In genomic region chr11:126480410-126481302, GRCh38 we compare ENCODE assay signal across 1 cellular context.
A peak's percentile ranks its signal among the peaks of the same experiment; 100 is the strongest.
TF ChIP-seq lines count a peak whose summit lies in the region.

No MANE protein-coding gene starts in this region.

TF ChIP-seq in K562, 482 proteins besides CTCF, POLR2A, EP300 and RAD21 (continued from another document and continues in another):
- TF ChIP-seq PKNOX1 (IDR thresholded peaks at IDR 0.05) = no peak
- no peak for TF ChIP-seq MED1 (CRISPR knock-in tag; IDR thresholded peaks at IDR 0.05; ENCODE audit: borderline replicate concordance)
- no peak for TF ChIP-seq ZNF668 (CRISPR knock-in tag; IDR thresholded peaks at IDR 0.05)
- no peak for TF ChIP-seq ZNF224 (CRISPR knock-in tag; IDR thresholded peaks at IDR 0.05)
- no peak for TF ChIP-seq JUNB (CRISPR knock-in tag; conservative IDR thresholded peaks at IDR 0.05)
- no peak for TF ChIP-seq ZFP91 (CRISPR knock-in tag; IDR thresholded peaks at IDR 0.05)
- TF ChIP-seq CEBPZ (IDR thresholded peaks at IDR 0.05; ENCODE audit: borderline replicate concordance, low read depth, low read length) = no peak
- TF ChIP-seq ZNF584 (CRISPR knock-in tag; IDR thresholded peaks at IDR 0.05; ENCODE audit: low read depth) = no peak
- TF ChIP-seq NCOA4 (IDR thresholded peaks at IDR 0.05; ENCODE audit: partially characterized antibody) = no peak
- no peak for TF ChIP-seq ATF2 (CRISPR knock-in tag; IDR thresholded peaks at IDR 0.05)
- TF ChIP-seq RBM17 (IDR thresholded peaks at IDR 0.05; ENCODE audit: borderline replicate concordance, low read depth, low read length) = no peak
- TF ChIP-seq KDM2B (CRISPR knock-in tag; IDR thresholded peaks at IDR 0.05) = no peak
- TF ChIP-seq ZBTB11 (CRISPR knock-in tag; IDR thresholded peaks at IDR 0.05) = no peak
- TF ChIP-seq ZNF282 (CRISPR knock-in tag; IDR thresholded peaks at IDR 0.05) = no peak
- no peak for TF ChIP-seq ZNF133 (CRISPR knock-in tag; IDR thresholded peaks at IDR 0.05)
- TF ChIP-seq TGIF2 (CRISPR knock-in tag; IDR thresholded peaks at IDR 0.05) = no peak
- no peak for TF ChIP-seq TRIM25 (IDR thresholded peaks at IDR 0.05; ENCODE audit: borderline replicate concordance)
- TF ChIP-seq CREB3L1 (IDR thresholded peaks at IDR 0.05; ENCODE audit: borderline replicate concordance, low read depth) = peak; percentile 24; the same call in 1 of the 2 replicates
- 0 out of 2 replicates have a peak, but pooled peaks have one; percentile 30 for TF ChIP-seq ZNF589 (CRISPR knock-in tag; IDR thresholded peaks at IDR 0.05; ENCODE audit: low read depth)
- no peak for TF ChIP-seq U2AF1 (optimal IDR thresholded peaks at IDR 0.05; ENCODE audit: low read depth, low read length)
- no peak for TF ChIP-seq HDAC8 (tag; IDR thresholded peaks at IDR 0.05)
- TF ChIP-seq CSDE1 (IDR thresholded peaks at IDR 0.05) = no peak
- no peak for TF ChIP-seq HNRNPLL (IDR thresholded peaks at IDR 0.05; ENCODE audit: low read depth, low read length, poor library complexity, severe bottlenecking)
- TF ChIP-seq RNF2 (IDR thresholded peaks at IDR 0.05) = no peak
- TF ChIP-seq PRMT5 (CRISPR knock-in tag; IDR thresholded peaks at IDR 0.05) = no peak
- no peak for TF ChIP-seq DIDO1 (tag; IDR thresholded peaks at IDR 0.05; ENCODE audit: low read depth)
- TF ChIP-seq ZNF436 (CRISPR knock-in tag; IDR thresholded peaks at IDR 0.05) = no peak
- TF ChIP-seq ZBTB1 (CRISPR knock-in tag; IDR thresholded peaks at IDR 0.05; ENCODE audit: borderline replicate concordance, low read depth) = no peak
- TF ChIP-seq DEAF1 (CRISPR knock-in tag; IDR thresholded peaks at IDR 0.05) = peak; percentile 59
- TF ChIP-seq ZC3H11A (IDR thresholded peaks at IDR 0.05; ENCODE audit: low read depth, low read length) = no peak
- TF ChIP-seq PREB (CRISPR knock-in tag; IDR thresholded peaks at IDR 0.05) = no peak
- TF ChIP-seq ZZZ3 (IDR thresholded peaks at IDR 0.05) = no peak
- no peak for TF ChIP-seq E2F8 (IDR thresholded peaks at IDR 0.05; ENCODE audit: low read depth, partially characterized antibody)
- TF ChIP-seq NFRKB (IDR thresholded peaks at IDR 0.05; ENCODE audit: low read depth) = no peak
- TF ChIP-seq HMG20B (CRISPR knock-in tag; IDR thresholded peaks at IDR 0.05) = no peak
- no peak for TF ChIP-seq STAT6 (CRISPR knock-in tag; IDR thresholded peaks at IDR 0.05)
